Comparison of ENCODE assay signal across 30 cellular contexts in the genomic region with DNA sequence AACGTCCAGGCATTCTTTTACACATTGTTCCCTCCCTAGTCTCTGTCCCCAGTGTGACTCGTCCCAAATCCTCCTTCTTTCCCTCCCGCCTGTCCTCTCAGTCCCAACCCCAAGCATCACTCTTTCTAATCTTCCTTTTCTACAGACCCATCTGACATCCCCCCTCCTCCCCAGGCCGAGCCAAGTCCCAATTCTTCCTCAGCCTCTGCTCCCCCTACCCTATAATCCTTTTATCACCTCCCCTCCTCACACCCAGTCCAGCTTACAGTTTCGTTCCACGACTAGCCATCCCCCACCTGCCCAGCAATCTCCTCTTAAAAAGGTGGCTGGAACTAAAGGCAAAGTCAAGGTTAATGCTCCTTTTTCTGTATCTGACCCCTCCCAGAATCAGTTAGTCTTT.
DNase-seq lines count a peak whose midpoint lies in the region; TF ChIP-seq lines count a peak whose summit lies in the region.
"Had no signal": no experiment of that assay in that cellular context is flagged by ENCODE, and none has a peak within 500 bp of the region (broad histone marks: within the 10 kb centered on the region; RNA-seq: fewer than 3 reads in every experiment).

No MANE protein-coding gene starts in this region.

- peaks cover 3% of the 10 kb centered on the region for H3K79me1 ChIP-seq in mesendoderm (ENCODE audit: low read length)

- H3K4ac ChIP-seq in mesendoderm (ENCODE audit: low read depth, low read length) = peak overlapping the region; percentile 99

- no peak overlapping the region for H2BK120ac ChIP-seq in mesendoderm (ENCODE audit: low read depth, low read length)

- H3K9me3 ChIP-seq in iPS DF 6.9 (ENCODE audit: control insufficient read depth, insufficient read depth, low read length) = no peaks in the 10 kb centered on the region
- H3K9me3 ChIP-seq in spleen = no peaks in the 10 kb centered on the region
- H3K9me3 ChIP-seq: A549; BLaER1 treated with 17β-estradiol and CSF1 and Interleukin-3, amounts not matched to agents 10 nM and 100 nM had no signal

- peak overlapping the region; percentile 95 for H3K56ac ChIP-seq in mesendoderm (ENCODE audit: low read length)

- H3K4me2 ChIP-seq in mesendoderm (ENCODE audit: low read length) = peak overlapping the region; percentile 41
- H3K4me2 ChIP-seq: A549; BLaER1 treated with 17β-estradiol and CSF1 and Interleukin-3, amounts not matched to agents 10 nM and 100 nM; PC-9 had no signal

- H3K4me1 ChIP-seq in iPS DF 6.9 (ENCODE audit: control insufficient read depth, insufficient read depth, low read length) (no peaks in the 10 kb centered on the region), mesendoderm (ENCODE audit: control insufficient read depth, low read depth, low read length) (peaks cover 13% of the 10 kb centered on the region), spleen (no peaks in the 10 kb centered on the region)
- H3K4me1 ChIP-seq: A549; BLaER1 treated with 17β-estradiol and CSF1 and Interleukin-3, amounts not matched to agents 10 nM and 100 nM had no signal

- TF ChIP-seq POLR2A in spleen (IDR thresholded peaks at IDR 0.05) = no peak

- peaks cover 7% of the 10 kb centered on the region for H3K36me3 ChIP-seq in H7 (replicated peaks; ENCODE audit: control insufficient read depth, insufficient read depth, low read length)
- peaks cover 2% of the 10 kb centered on the region; the same call in 1 of the 2 replicates for H3K36me3 ChIP-seq in iPS DF 6.9 (ENCODE audit: control insufficient read depth, insufficient read depth, low read length)
- H3K36me3 ChIP-seq in mesendoderm (ENCODE audit: control insufficient read depth, insufficient read depth, low read length) = no peaks in the 10 kb centered on the region
- no peaks in the 10 kb centered on the region for H3K36me3 ChIP-seq in spleen
- H3K36me3 ChIP-seq: BLaER1 treated with 17β-estradiol and CSF1 and Interleukin-3, amounts not matched to agents 10 nM and 100 nM had no signal

- no peak overlapping the region for H4K5ac ChIP-seq in mesendoderm (ENCODE audit: low read length)

- intact Hi-C loops in spleen (cut with DNase I; ENCODE audit: low total_unique reads) = no loop called here

- peak overlapping the region; percentile 98 for H3K18ac ChIP-seq in mesendoderm (ENCODE audit: low read length)

- H3K27ac ChIP-seq in iPS DF 6.9 (ENCODE audit: low read length) = peak overlapping the region; percentile 60
- H3K27ac ChIP-seq in mesendoderm (ENCODE audit: low read depth, low read length) = peak overlapping the region; percentile 97
- no peak overlapping the region for H3K27ac ChIP-seq in spleen
- H3K27ac ChIP-seq: A549; BLaER1 treated with 17β-estradiol and CSF1 and Interleukin-3, amounts not matched to agents 10 nM and 100 nM; PC-9 had no signal

- DNase-seq in H7 (no peak), NCI-H82 treated with DMSO at 0.1 percent for 48 hours (lab: John Stamatoyannopoulos, UW; ENCODE audit: unreplicated experiment) (peak; percentile 50), iPS DF 6.9 (ENCODE audit: low read depth, low spot score) (no peak), mesendoderm (peak; percentile 80), RKO (ENCODE audit: low spot score) (no peak), middle frontal gyrus (ENCODE audit: extremely low spot score, low spot score) (no peak), spleen (no peak)
- no peak for DNase-seq in activated CD4-positive, alpha-beta T cell treated with anti-CD3 and anti-CD28 coated beads, Interleukin-2, amount 50 U/mL, for 48 hours
- DNase-seq: AML-193; CD4-positive, alpha-beta T cell; DMS53; GDM1; GOT3; Karpas-422; NCI-H1092; NCI-H1417 treated with DMSO at 0.1 percent for 48 hours; NCI-H187; NCI-H2081 treated with DMSO at 0.1 percent for 48 hours; NCI-H2171 treated with DMSO at 0.1 percent for 48 hours; NCI-H345; NCI-H510A treated with DMSO at 0.1 percent for 48 hours; NCI-H748 treated with DMSO at 0.1 percent for 48 hours; NK-92 treated with Interleukin-12 subunit alpha and Interleukin-12 subunit beta, amount 100 ng/mL, for 24 hours; PC-9; RPMI8226; SHP77; T-helper 1 cell had no signal

- no CpG with 5 or more reads among the region's 6 CpGs for WGBS in iPS DF 6.9 (ENCODE audit: insufficient coverage, insufficient read length)
- WGBS in mesendoderm (ENCODE audit: extremely low coverage, insufficient coverage, low lambda C conversion rate) = no CpG with 5 or more reads among the region's 6 CpGs
- WGBS in spleen, 5 donors = 67 to 83% (median 80%) methylated on average over 6 of the region's 6 CpGs

- H3K4me3 ChIP-seq in H7 (ENCODE audit: insufficient read depth, low read depth, low read length) = peak overlapping the region; percentile 74
- peak overlapping the region; percentile 58; the same call in 1 of the 2 replicates for H3K4me3 ChIP-seq in iPS DF 6.9 (ENCODE audit: low read length)
- peak overlapping the region; percentile 53 for H3K4me3 ChIP-seq in mesendoderm (ENCODE audit: low read length)
- H3K4me3 ChIP-seq in spleen = no peak overlapping the region
- H3K4me3 ChIP-seq: A549; BLaER1 treated with 17β-estradiol and CSF1 and Interleukin-3, amounts not matched to agents 10 nM and 100 nM; GM12878; PC-9 had no signal

- no peak overlapping the region for H3K23ac ChIP-seq in mesendoderm (ENCODE audit: low read length)

- peaks cover 7% of the 10 kb centered on the region for H3K79me2 ChIP-seq in mesendoderm (ENCODE audit: control insufficient read depth, insufficient read depth, low read length)

- H2AK5ac ChIP-seq in mesendoderm (ENCODE audit: low read length) = no peak overlapping the region

- peak overlapping the region; percentile 91 for H3K9ac ChIP-seq in mesendoderm (ENCODE audit: low read length)
- H3K9ac ChIP-seq: BLaER1 treated with 17β-estradiol and CSF1 and Interleukin-3, amounts not matched to agents 10 nM and 100 nM had no signal

- TF ChIP-seq CTCF in spleen (IDR thresholded peaks at IDR 0.05 in 8 of 11, conservative IDR thresholded peaks at IDR 0.05 in 3 of 11) = no peak

- H3K27me3 ChIP-seq in H7 (ENCODE audit: control insufficient read depth, insufficient read depth, low read length) (no peaks in the 10 kb centered on the region), iPS DF 6.9 (ENCODE audit: control insufficient read depth, insufficient read depth, low read length) (no peaks in the 10 kb centered on the region), mesendoderm (ENCODE audit: insufficient read depth, low read length, poor library complexity) (no peaks in the 10 kb centered on the region), spleen (replicated peaks in 1 of 7) (no peaks in the 10 kb centered on the region)
- H3K27me3 ChIP-seq: BLaER1 treated with 17β-estradiol and CSF1 and Interleukin-3, amounts not matched to agents 10 nM and 100 nM had no signal

- H4K8ac ChIP-seq in mesendoderm (ENCODE audit: low read depth, low read length) = no peak overlapping the region

- peak overlapping the region; percentile 92 for H2BK5ac ChIP-seq in mesendoderm (ENCODE audit: low read length)

- H2BK15ac ChIP-seq in mesendoderm (replicated peaks; ENCODE audit: low read depth) = no peak overlapping the region

Comparison
In these comparisons a context has a peak if more than half of its experiments do, and no peak if none do; other contexts are left out.
1. DNase-seq: peak in NCI-H82 treated with DMSO at 0.1 percent for 48 hours (single experiment) and mesendoderm (single experiment); none in H7 (single experiment), iPS DF 6.9 (single experiment), RKO (single experiment), middle frontal gyrus (single experiment), spleen (single experiment) and activated CD4-positive, alpha-beta T cell treated with anti-CD3 and anti-CD28 coated beads, Interleukin-2, amount 50 U/mL, for 48 hours (0 of 2).
2. H3K4me3 ChIP-seq: peak in H7 (single experiment), iPS DF 6.9 (single experiment) and mesendoderm (single experiment); none in spleen (0 of 8).
3. H3K27ac ChIP-seq: peak in iPS DF 6.9 (single experiment) and mesendoderm (single experiment); none in spleen (0 of 8).